ENCODE assay signal across 27 cellular contexts in genomic region chr5:133877351-133878235, GRCh38.
DNase-seq lines count a peak whose midpoint lies in the region; ATAC-seq, FAIRE-seq and TF ChIP-seq lines count a peak whose summit lies in the region.
"Had no signal": no experiment of that assay in that cellular context is flagged by ENCODE, and none has a peak within 500 bp of the region (broad histone marks: within the 10 kb centered on the region; RNA-seq: fewer than 3 reads in every experiment).

No MANE protein-coding gene starts in this region.

- H3K36me3 Mint-ChIP-seq in activated CD8-positive, alpha-beta T cell treated with anti-CD3 and anti-CD28 coated beads, Interleukin-2, amount 10 ng/mL, durations not matched to agents 7 days and 5 days (ENCODE audit: low read depth) = peaks cover 3% of the 10 kb centered on the region
- H3K36me3 Mint-ChIP-seq in activated CD8-positive, alpha-beta T cell treated with anti-CD3 and anti-CD28 coated beads for 36 hours (ENCODE audit: low read depth) = peaks cover 4% of the 10 kb centered on the region
- H3K36me3 Mint-ChIP-seq in stimulated activated naive B cell treated with anti-CD40 and anti-IgM and Interleukin-4, amounts not matched to agents 10 μg/mL and 1 μg/mL and 100 μg/mL, for 72 hours = peaks cover 0 to 10% of the 10 kb centered on the region in 2 donors
- peaks cover 15% of the 10 kb centered on the region for H3K36me3 Mint-ChIP-seq in glutamatergic neuron (ENCODE audit: unreplicated experiment)

- H3K4me3 ChIP-seq in RWPE2 (ENCODE audit: severe bottlenecking) (no peak overlapping the region), kidney (ENCODE audit: low read length in 2 of 2) (no peak overlapping the region)
- H3K4me3 ChIP-seq: left lung, suprapubic skin, upper lobe of left lung had no signal

- H3K27me3 Mint-ChIP-seq in activated CD8-positive, alpha-beta T cell treated with anti-CD3 and anti-CD28 coated beads, Interleukin-2, amount 10 ng/mL, durations not matched to agents 7 days and 5 days (ENCODE audit: low read depth) = no peaks in the 10 kb centered on the region
- H3K27me3 Mint-ChIP-seq in activated CD8-positive, alpha-beta T cell treated with anti-CD3 and anti-CD28 coated beads for 36 hours = peaks cover 10% of the 10 kb centered on the region
- H3K27me3 Mint-ChIP-seq in stimulated activated naive B cell treated with anti-CD40 and anti-IgM and Interleukin-4, amounts not matched to agents 10 μg/mL and 1 μg/mL and 100 μg/mL, for 72 hours = no peaks in the 10 kb centered on the region
- peaks cover 4% of the 10 kb centered on the region for H3K27me3 Mint-ChIP-seq in glutamatergic neuron (ENCODE audit: unreplicated experiment)

- no peak for ATAC-seq in activated CD8-positive, alpha-beta T cell treated with anti-CD3 and anti-CD28 coated beads, Interleukin-2, amount 10 ng/mL, durations not matched to agents 7 days and 5 days
- no peak for ATAC-seq in activated CD8-positive, alpha-beta T cell treated with anti-CD3 and anti-CD28 coated beads for 36 hours
- no peak for ATAC-seq in RWPE2 (ENCODE audit: low read depth)
- peak; percentile 59 to 62 for ATAC-seq in stimulated activated naive B cell treated with anti-CD40 and anti-IgM and Interleukin-4, amounts not matched to agents 10 μg/mL and 1 μg/mL and 100 μg/mL, for 72 hours (replicated peaks)
- ATAC-seq: activated naive CD8-positive, alpha-beta T cell treated with anti-CD3 and anti-CD28 coated beads, Interleukin-2, amount 50 U/mL, for 24 hours; left lung; naive thymus-derived CD8-positive, alpha-beta T cell had no signal

- no peak overlapping the region for H3K9ac ChIP-seq in kidney (ENCODE audit: low read length in 2 of 2)

- H3K4me1 Mint-ChIP-seq in activated CD8-positive, alpha-beta T cell treated with anti-CD3 and anti-CD28 coated beads, Interleukin-2, amount 10 ng/mL, durations not matched to agents 7 days and 5 days (ENCODE audit: low read depth) = no peaks in the 10 kb centered on the region
- H3K4me1 Mint-ChIP-seq in activated CD8-positive, alpha-beta T cell treated with anti-CD3 and anti-CD28 coated beads for 36 hours (ENCODE audit: low read depth) = peaks cover 29% of the 10 kb centered on the region
- peaks cover 32 to 55% of the 10 kb centered on the region in 2 donors for H3K4me1 Mint-ChIP-seq in stimulated activated naive B cell treated with anti-CD40 and anti-IgM and Interleukin-4, amounts not matched to agents 10 μg/mL and 1 μg/mL and 100 μg/mL, for 72 hours
- H3K4me1 Mint-ChIP-seq in glutamatergic neuron (ENCODE audit: low read depth, unreplicated experiment) = peaks cover 12% of the 10 kb centered on the region

- CTCF ChIA-PET in activated CD8-positive, alpha-beta T cell treated with anti-CD3 and anti-CD28 coated beads, Interleukin-2, amount 10 ng/mL, durations not matched to agents 7 days and 5 days (lab: Charles Lee) = interaction anchor here (5.1 kb wide), 1 partner anchor 8 kb away, joined by 32 read pairs; no protein-coding TSS in a partner anchor
- CTCF ChIA-PET in activated CD8-positive, alpha-beta T cell treated with anti-CD3 and anti-CD28 coated beads for 36 hours (lab: Charles Lee) = interaction anchor here (2.0 kb wide), 1 partner anchor 9 kb away, joined by 19 read pairs; no protein-coding TSS in a partner anchor

- H3K27ac ChIP-seq in RWPE2 (ENCODE audit: poor library complexity, severe bottlenecking) (no peak overlapping the region), kidney (ENCODE audit: low read depth in 2 of 2, low read length in 2 of 2) (no peak overlapping the region)
- H3K27ac ChIP-seq: left lung, suprapubic skin, upper lobe of left lung had no signal

- H3K27ac Mint-ChIP-seq in activated CD8-positive, alpha-beta T cell treated with anti-CD3 and anti-CD28 coated beads, Interleukin-2, amount 10 ng/mL, durations not matched to agents 7 days and 5 days = peak overlapping the region; percentile 6
- H3K27ac Mint-ChIP-seq in activated CD8-positive, alpha-beta T cell treated with anti-CD3 and anti-CD28 coated beads for 36 hours = no peak overlapping the region
- H3K27ac Mint-ChIP-seq in stimulated activated naive B cell treated with anti-CD40 and anti-IgM and Interleukin-4, amounts not matched to agents 10 μg/mL and 1 μg/mL and 100 μg/mL, for 72 hours = no peak overlapping the region
- no peak overlapping the region for H3K27ac Mint-ChIP-seq in glutamatergic neuron (ENCODE audit: unreplicated experiment)
- H3K27ac Mint-ChIP-seq: activated naive CD8-positive, alpha-beta T cell treated with anti-CD3 and anti-CD28 coated beads, Interleukin-2, amount 50 U/mL, for 24 hours; activated T-cell treated with anti-CD3 and anti-CD28 coated beads, Interleukin-2, amount 50 U/mL, for 24 hours had no signal

- no peak for FAIRE-seq in kidney (lab: Jason Lieb, UNC)
- FAIRE-seq: HTR-8/SVneo, islet of Langerhans had no signal

- H3K9me3 ChIP-seq in RWPE2 (ENCODE audit: severe bottlenecking) = no peaks in the 10 kb centered on the region
- no peaks in the 10 kb centered on the region for H3K9me3 ChIP-seq in kidney (ENCODE audit: control insufficient read depth in 1 of 2, low read length in 2 of 2)
- H3K9me3 ChIP-seq: suprapubic skin, upper lobe of left lung had no signal

- H3K4me3 Mint-ChIP-seq in activated CD8-positive, alpha-beta T cell treated with anti-CD3 and anti-CD28 coated beads, Interleukin-2, amount 10 ng/mL, durations not matched to agents 7 days and 5 days = no peak overlapping the region
- H3K4me3 Mint-ChIP-seq in activated CD8-positive, alpha-beta T cell treated with anti-CD3 and anti-CD28 coated beads for 36 hours = no peak overlapping the region
- H3K4me3 Mint-ChIP-seq in stimulated activated naive B cell treated with anti-CD40 and anti-IgM and Interleukin-4, amounts not matched to agents 10 μg/mL and 1 μg/mL and 100 μg/mL, for 72 hours = no peak overlapping the region
- no peak overlapping the region for H3K4me3 Mint-ChIP-seq in glutamatergic neuron (ENCODE audit: unreplicated experiment)
- H3K4me3 Mint-ChIP-seq: activated naive CD8-positive, alpha-beta T cell treated with anti-CD3 and anti-CD28 coated beads, Interleukin-2, amount 50 U/mL, for 24 hours; activated T-cell treated with anti-CD3 and anti-CD28 coated beads, Interleukin-2, amount 50 U/mL, for 24 hours; naive thymus-derived CD8-positive, alpha-beta T cell had no signal

- H3K4me1 ChIP-seq in RWPE2 (ENCODE audit: insufficient read depth, poor library complexity, severe bottlenecking) (peaks cover 8% of the 10 kb centered on the region), kidney (ENCODE audit: control insufficient read depth in 1 of 2, insufficient read depth in 1 of 2, low read depth in 1 of 2, low read length in 2 of 2) (no peaks in the 10 kb centered on the region)
- H3K4me1 ChIP-seq: left lung, suprapubic skin, upper lobe of left lung had no signal

- DNase-seq in activated CD8-positive, alpha-beta T cell treated with anti-CD3 and anti-CD28 coated beads, Interleukin-2, amount 10 ng/mL, durations not matched to agents 7 days and 5 days = no peak
- DNase-seq in activated CD8-positive, alpha-beta T cell treated with anti-CD3 and anti-CD28 coated beads for 36 hours = no peak
- DNase-seq in RWPE2 (ENCODE audit: low spot score) (peak; percentile 43), kidney (peak; percentile 39), NK-92 (lab: John Stamatoyannopoulos, UW; ENCODE audit: unreplicated experiment) (no peak), NCI-H1105 treated with DMSO at 0.1 percent for 48 hours (lab: John Stamatoyannopoulos, UW) (no peak), glutamatergic neuron (no peak)
- DNase-seq in stimulated activated naive B cell treated with anti-CD40 and anti-IgM and Interleukin-4, amounts not matched to agents 10 μg/mL and 1 μg/mL and 100 μg/mL, for 72 hours = no peak
- DNase-seq: 8988T; activated CD4-positive, alpha-beta T cell treated with anti-CD3 and anti-CD28 coated beads for 4 hours; activated naive CD4-positive, alpha-beta T cell; activated naive CD8-positive, alpha-beta T cell treated with anti-CD3 and anti-CD28 coated beads, Interleukin-2, amount 50 U/mL, for 24 hours; activated T-cell treated with anti-CD3 and anti-CD28 coated beads, Interleukin-2, amount 50 U/mL, for 24 hours; caudate nucleus; DND-41; GF-D8; left lung; naive thymus-derived CD8-positive, alpha-beta T cell; NCI-H1105; NCI-H187 treated with DMSO at 0.1 percent for 48 hours; Right ventricle myocardium superior; stimulated activated CD4-positive, alpha-beta T cell treated with anti-CD3 and anti-CD28 coated beads, Interleukin-4, amount 100 ng/mL, for 4 hours; T-helper 2 cell; upper lobe of left lung had no signal

- intact Hi-C loops in activated CD8-positive, alpha-beta T cell treated with anti-CD3 and anti-CD28 coated beads for 36 hours (cut with micrococcal nuclease) = no loop called here
- intact Hi-C loops in kidney (cut with DNase I) = no loop called here

- peaks cover 4% of the 10 kb centered on the region for H3K9me3 Mint-ChIP-seq in activated CD8-positive, alpha-beta T cell treated with anti-CD3 and anti-CD28 coated beads, Interleukin-2, amount 10 ng/mL, durations not matched to agents 7 days and 5 days (ENCODE audit: insufficient read depth)
- peaks cover 10% of the 10 kb centered on the region for H3K9me3 Mint-ChIP-seq in activated CD8-positive, alpha-beta T cell treated with anti-CD3 and anti-CD28 coated beads for 36 hours
- peaks cover 8% of the 10 kb centered on the region in 2 donors for H3K9me3 Mint-ChIP-seq in stimulated activated naive B cell treated with anti-CD40 and anti-IgM and Interleukin-4, amounts not matched to agents 10 μg/mL and 1 μg/mL and 100 μg/mL, for 72 hours
- H3K9me3 Mint-ChIP-seq in glutamatergic neuron (ENCODE audit: unreplicated experiment) = peaks cover 7% of the 10 kb centered on the region

- no peak for TF ChIP-seq CTCF in activated CD8-positive, alpha-beta T cell treated with anti-CD3 and anti-CD28 coated beads for 36 hours (IDR thresholded peaks at IDR 0.05)
- TF ChIP-seq CTCF in RWPE2 (IDR thresholded peaks at IDR 0.05; ENCODE audit: poor library complexity, severe bottlenecking) (no peak), kidney (IDR thresholded peaks at IDR 0.05; ENCODE audit: borderline replicate concordance, extremely low read depth, insufficient read depth) (no peak), glutamatergic neuron (IDR thresholded peaks at IDR 0.05; ENCODE audit: partially characterized antibody, unreplicated experiment) (no peak)

- no peaks in the 10 kb centered on the region for H3K27me3 ChIP-seq in RWPE2 (ENCODE audit: insufficient read depth, poor library complexity, severe bottlenecking)
- H3K27me3 ChIP-seq: upper lobe of left lung had no signal

- H3K36me3 ChIP-seq in RWPE2 (ENCODE audit: low read depth) = no peaks in the 10 kb centered on the region
- H3K36me3 ChIP-seq in kidney (ENCODE audit: control insufficient read depth in 1 of 2, insufficient read depth in 2 of 2, low read length in 2 of 2) = no peaks in the 10 kb centered on the region
- H3K36me3 ChIP-seq: left lung, suprapubic skin, upper lobe of left lung had no signal

- POLR2A ChIA-PET in activated CD8-positive, alpha-beta T cell treated with anti-CD3 and anti-CD28 coated beads, Interleukin-2, amount 10 ng/mL, durations not matched to agents 7 days and 5 days (lab: Charles Lee) = no interaction called here
- POLR2A ChIA-PET in activated CD8-positive, alpha-beta T cell treated with anti-CD3 and anti-CD28 coated beads for 36 hours (lab: Charles Lee) = no interaction called here

Comparison
In these comparisons a context has a peak if more than half of its experiments do, and no peak if none do; other contexts are left out.
1. ATAC-seq: peak in stimulated activated naive B cell treated with anti-CD40 and anti-IgM and Interleukin-4, amounts not matched to agents 10 μg/mL and 1 μg/mL and 100 μg/mL, for 72 hours (2 of 2); none in activated CD8-positive, alpha-beta T cell treated with anti-CD3 and anti-CD28 coated beads, Interleukin-2, amount 10 ng/mL, durations not matched to agents 7 days and 5 days (single experiment), activated CD8-positive, alpha-beta T cell treated with anti-CD3 and anti-CD28 coated beads for 36 hours (single experiment) and RWPE2 (single experiment).
2. DNase-seq: peak in RWPE2 (single experiment) and kidney (single experiment); none in activated CD8-positive, alpha-beta T cell treated with anti-CD3 and anti-CD28 coated beads, Interleukin-2, amount 10 ng/mL, durations not matched to agents 7 days and 5 days (single experiment), activated CD8-positive, alpha-beta T cell treated with anti-CD3 and anti-CD28 coated beads for 36 hours (single experiment), stimulated activated naive B cell treated with anti-CD40 and anti-IgM and Interleukin-4, amounts not matched to agents 10 μg/mL and 1 μg/mL and 100 μg/mL, for 72 hours (single experiment), NK-92 (single experiment), NCI-H1105 treated with DMSO at 0.1 percent for 48 hours (single experiment) and glutamatergic neuron (single experiment).